In the genomic region with DNA sequence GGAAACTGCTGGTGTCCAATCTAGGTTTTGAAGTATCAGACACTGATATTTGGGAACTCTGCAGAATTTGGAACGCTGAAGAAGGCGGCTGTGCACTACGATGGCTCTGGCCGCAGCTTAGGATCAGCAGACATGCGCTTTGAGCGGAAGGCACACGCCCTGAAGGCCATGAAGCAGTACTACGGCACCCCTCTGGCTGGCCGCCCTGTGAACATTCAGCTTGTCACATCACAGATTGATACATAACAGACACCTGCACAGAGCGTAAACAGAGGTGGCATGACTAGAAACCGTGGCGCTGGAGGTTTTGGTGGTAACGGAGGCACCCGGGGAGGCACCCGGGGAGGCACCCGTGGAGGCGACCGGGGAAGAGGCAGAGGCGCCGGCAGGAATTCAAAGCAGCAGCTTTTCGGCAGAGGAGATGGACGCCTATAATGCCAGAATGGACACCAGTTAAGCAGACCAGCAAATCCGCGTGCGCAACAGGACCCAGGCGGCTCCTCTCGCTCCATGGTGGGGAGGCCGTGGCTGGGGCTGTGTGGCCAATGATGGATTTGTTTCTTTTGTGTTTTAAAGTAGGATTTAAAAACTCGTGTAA, we compare ENCODE assay signal across 34 cellular contexts. TPM values are rescaled to one million over a fixed set of nuclear protein-coding genes. Genes with fewer than 3 reads are reported as not detected.
"Had no signal": no experiment of that assay in that cellular context is flagged by ENCODE, and none has a peak within 500 bp of the region (broad histone marks: within the 10 kb centered on the region; RNA-seq: fewer than 3 reads in every experiment).

No MANE protein-coding gene starts in this region.

- ATAC-seq: activated naive CD4-positive, alpha-beta T cell treated with anti-CD3 and anti-CD28 coated beads, Interleukin-2, amount 50 U/mL, for 72 hours; activated T-cell treated with anti-CD3 and anti-CD28 coated beads, Interleukin-2, amount 50 U/mL, for 72 hours; body of pancreas; effector memory CD8-positive, alpha-beta T cell; naive thymus-derived CD8-positive, alpha-beta T cell; stimulated activated memory B cell treated with anti-CD40 and anti-IgM and Interleukin-4, amounts not matched to agents 10 μg/mL and 1 μg/mL and 100 μg/mL, for 72 hours; stimulated activated naive CD8-positive, alpha-beta T cell treated with anti-CD3 and anti-CD28 coated beads, Interleukin-15, amount 100 ng/mL, for 72 hours; T-helper 17 cell; upper lobe of right lung had no signal

- H3K27ac ChIP-seq: body of pancreas, cardiac muscle cell, colonic mucosa, right atrium auricular region, thyroid gland, upper lobe of right lung had no signal

- H3K27ac Mint-ChIP-seq: activated naive CD4-positive, alpha-beta T cell treated with anti-CD3 and anti-CD28 coated beads, Interleukin-2, amount 50 U/mL, for 72 hours; activated T-cell treated with anti-CD3 and anti-CD28 coated beads, Interleukin-2, amount 50 U/mL, for 72 hours; effector memory CD8-positive, alpha-beta T cell; immature natural killer cell; naive thymus-derived CD8-positive, alpha-beta T cell; stimulated activated memory B cell treated with anti-CD40 and anti-IgM and Interleukin-4, amounts not matched to agents 10 μg/mL and 1 μg/mL and 100 μg/mL, for 72 hours; stimulated activated naive CD8-positive, alpha-beta T cell treated with anti-CD3 and anti-CD28 coated beads, Interleukin-15, amount 100 ng/mL, for 72 hours; T-helper 17 cell had no signal

- H3K4me3 ChIP-seq: body of pancreas, cardiac muscle cell, colonic mucosa, right atrium auricular region, smooth muscle cell, thyroid gland, upper lobe of right lung had no signal

- H3K4me1 ChIP-seq: body of pancreas, colonic mucosa, right atrium auricular region, thyroid gland, upper lobe of right lung had no signal

- H3K36me3 ChIP-seq: cardiac muscle cell, colonic mucosa, right atrium auricular region, thyroid gland, upper lobe of right lung had no signal

- H3K9me3 Mint-ChIP-seq: activated naive CD4-positive, alpha-beta T cell treated with anti-CD3 and anti-CD28 coated beads, Interleukin-2, amount 50 U/mL, for 72 hours; activated T-cell treated with anti-CD3 and anti-CD28 coated beads, Interleukin-2, amount 50 U/mL, for 72 hours; effector memory CD8-positive, alpha-beta T cell; neural crest cell; stimulated activated memory B cell treated with anti-CD40 and anti-IgM and Interleukin-4, amounts not matched to agents 10 μg/mL and 1 μg/mL and 100 μg/mL, for 72 hours; stimulated activated naive CD8-positive, alpha-beta T cell treated with anti-CD3 and anti-CD28 coated beads, Interleukin-15, amount 100 ng/mL, for 72 hours had no signal

- H3K4me1 Mint-ChIP-seq: immature natural killer cell; neural crest cell; stimulated activated memory B cell treated with anti-CD40 and anti-IgM and Interleukin-4, amounts not matched to agents 10 μg/mL and 1 μg/mL and 100 μg/mL, for 72 hours; stimulated activated naive CD8-positive, alpha-beta T cell treated with anti-CD3 and anti-CD28 coated beads, Interleukin-15, amount 100 ng/mL, for 72 hours; T-helper 17 cell had no signal

- H3K36me3 Mint-ChIP-seq: activated naive CD4-positive, alpha-beta T cell treated with anti-CD3 and anti-CD28 coated beads, Interleukin-2, amount 50 U/mL, for 72 hours; immature natural killer cell; naive thymus-derived CD8-positive, alpha-beta T cell; stimulated activated memory B cell treated with anti-CD40 and anti-IgM and Interleukin-4, amounts not matched to agents 10 μg/mL and 1 μg/mL and 100 μg/mL, for 72 hours had no signal

- DNase-seq: activated CD4-positive, alpha-beta T cell treated with anti-CD3 and anti-CD28 coated beads for 1 hour; activated CD4-positive, alpha-beta T cell treated with anti-CD3 and anti-CD28 coated beads, Interleukin-2, amount 50 U/mL, for 1 hour; activated naive CD4-positive, alpha-beta T cell; activated T-cell treated with anti-CD3 and anti-CD28 coated beads for 4 hours; activated T-cell treated with anti-CD3 and anti-CD28 coated beads, Interleukin-2, amount 50 U/mL, for 72 hours; anterior cingulate cortex; body of pancreas; cerebellar nuclear complex; colonic mucosa; effector memory CD8-positive, alpha-beta T cell; erythroblast; head of caudate nucleus; hippocampal formation; immature natural killer cell; naive thymus-derived CD8-positive, alpha-beta T cell; stimulated activated CD4-positive, alpha-beta T cell treated with anti-CD3 and anti-CD28 coated beads, Interleukin-1b, Interleukin-23, amount 100 ng/mL, for 48 hours; stimulated activated CD4-positive, alpha-beta T cell treated with anti-CD3 and anti-CD28 coated beads, Interleukin-4, amount 100 ng/mL, for 4 hours; stimulated activated CD8-positive, alpha-beta memory T cell treated with anti-CD3 and anti-CD28 coated beads, Interleukin-4, amount 100 ng/mL, for 48 hours; stimulated activated naive CD8-positive, alpha-beta T cell treated with anti-CD3 and anti-CD28 coated beads, Interleukin-15, amount 100 ng/mL, for 72 hours; substantia nigra; T-helper 17 cell; T1000; thyroid gland; upper lobe of right lung had no signal

- H3K4me2 ChIP-seq: smooth muscle cell had no signal

- H3K9me3 ChIP-seq: body of pancreas, colonic mucosa, right atrium auricular region, thyroid gland, upper lobe of right lung had no signal

- H3K27me3 ChIP-seq: body of pancreas, cardiac muscle cell, colonic mucosa, right atrium auricular region, thyroid gland, upper lobe of right lung had no signal

- H3K4me3 Mint-ChIP-seq: activated T-cell treated with anti-CD3 and anti-CD28 coated beads, Interleukin-2, amount 50 U/mL, for 72 hours; effector memory CD8-positive, alpha-beta T cell; immature natural killer cell; naive thymus-derived CD8-positive, alpha-beta T cell; neural crest cell; stimulated activated memory B cell treated with anti-CD40 and anti-IgM and Interleukin-4, amounts not matched to agents 10 μg/mL and 1 μg/mL and 100 μg/mL, for 72 hours; stimulated activated naive CD8-positive, alpha-beta T cell treated with anti-CD3 and anti-CD28 coated beads, Interleukin-15, amount 100 ng/mL, for 72 hours; T-helper 17 cell had no signal

RNA-seq across cellular contexts. Expression of gene CCL24, which starts 22.2 kb away (rescaled TPM):
- total RNA-seq: activated naive CD4-positive, alpha-beta T cell treated with anti-CD3 and anti-CD28 coated beads, Interleukin-2, amount 50 U/mL, for 72 hours; body of pancreas; cardiac muscle cell; fibroblast of lung; fibroblast of villous mesenchyme; kidney epithelial cell; naive thymus-derived CD8-positive, alpha-beta T cell; neural crest cell; pulmonary artery endothelial cell; right atrium auricular region; smooth muscle cell; T-helper 17 cell; thyroid gland had no signal
- polyA plus RNA-seq: cardiac muscle cell; fibroblast of lung; immature natural killer cell; naive thymus-derived CD8-positive, alpha-beta T cell; smooth muscle cell had no signal
